In genomic region chr17:81711814-81712467, GRCh38 we compare ENCODE assay signal across 8 cellular contexts. TPM values are rescaled to one million over a fixed set of nuclear protein-coding genes. Genes with fewer than 3 reads are reported as not detected.
DNase-seq lines count a peak whose midpoint lies in the region; ATAC-seq, FAIRE-seq and TF ChIP-seq lines count a peak whose summit lies in the region.

Gene SLC25A10, plus strand, starts transcription at chr17:81712284. Its CDS starts 143 bp downstream, at chr17:81712427.

- peak within 1 kb of the TSS; percentile 54 to 60 for H3K4me3 ChIP-seq in foreskin fibroblast (ENCODE audit: low read depth in 1 of 2, low read length in 2 of 2)

- peak; percentile 55 for ATAC-seq in GM21529 (IDR thresholded peaks at IDR 0.05; ENCODE audit: unreplicated experiment)

- DNase-seq in D721Med (ENCODE audit: insufficient read length, low spot score): peak; percentile 86
- DNase-seq in Kasumi-1 (lab: John Stamatoyannopoulos, UW): peak; percentile 73 to 80
- DNase-seq in SHP77 (lab: John Stamatoyannopoulos, UW): peak; percentile 89 to 96
- peak; percentile 75 for DNase-seq in activated effector memory CD4-positive, alpha-beta T cell treated with Interleukin-2 at 50 U/mL for 16 hours
- peak; percentile 75 to 90 for DNase-seq in foreskin fibroblast
- DNase-seq in neural crest cell (ENCODE audit: low read depth, low spot score): peak; percentile 63

- no peak for FAIRE-seq in D721Med (lab: Jason Lieb, UNC)

- H3K4me3 Mint-ChIP-seq in neural crest cell: peak within 1 kb of the TSS; percentile 97
- H3K4me3 Mint-ChIP-seq in stimulated activated naive CD8-positive, alpha-beta T cell treated with anti-CD3 and anti-CD28 coated beads, Interleukin-15, Interleukin-2, amounts not matched to agents 100 ng/mL and 50 ng/mL, for 24 hours: peak within 1 kb of the TSS; percentile 94

- H3K27ac Mint-ChIP-seq in neural crest cell (ENCODE audit: unreplicated experiment): peak within 1 kb of the TSS; percentile 93
- peak within 1 kb of the TSS; percentile 87 for H3K27ac Mint-ChIP-seq in stimulated activated naive CD8-positive, alpha-beta T cell treated with anti-CD3 and anti-CD28 coated beads, Interleukin-15, Interleukin-2, amounts not matched to agents 100 ng/mL and 50 ng/mL, for 24 hours

- peaks cover 19% of the 10 kb centered on the region for H3K4me1 Mint-ChIP-seq in neural crest cell
- peaks cover 30% of the 10 kb centered on the region for H3K4me1 Mint-ChIP-seq in stimulated activated naive CD8-positive, alpha-beta T cell treated with anti-CD3 and anti-CD28 coated beads, Interleukin-15, Interleukin-2, amounts not matched to agents 100 ng/mL and 50 ng/mL, for 24 hours (ENCODE audit: low read depth)

- H3K9me3 Mint-ChIP-seq in neural crest cell: no peaks in the 10 kb centered on the region
- H3K9me3 Mint-ChIP-seq in stimulated activated naive CD8-positive, alpha-beta T cell treated with anti-CD3 and anti-CD28 coated beads, Interleukin-15, Interleukin-2, amounts not matched to agents 100 ng/mL and 50 ng/mL, for 24 hours: no peaks in the 10 kb centered on the region

- H3K27me3 Mint-ChIP-seq in neural crest cell (ENCODE audit: low read depth): peaks cover 31% of the 10 kb centered on the region
- no peaks in the 10 kb centered on the region for H3K27me3 Mint-ChIP-seq in stimulated activated naive CD8-positive, alpha-beta T cell treated with anti-CD3 and anti-CD28 coated beads, Interleukin-15, Interleukin-2, amounts not matched to agents 100 ng/mL and 50 ng/mL, for 24 hours

- no peak for TF ChIP-seq CTCF in D721Med (IDR thresholded peaks at IDR 0.05; ENCODE audit: insufficient read depth, missing control alignments)
- TF ChIP-seq CTCF in foreskin fibroblast (IDR thresholded peaks at IDR 0.05; ENCODE audit: low read depth, low read length): no peak
- TF ChIP-seq CTCF in neural crest cell (conservative IDR thresholded peaks at IDR 0.05): no peak

- H3K36me3 Mint-ChIP-seq in neural crest cell (ENCODE audit: low read depth): peaks cover 9% of the 10 kb centered on the region
- H3K36me3 Mint-ChIP-seq in stimulated activated naive CD8-positive, alpha-beta T cell treated with anti-CD3 and anti-CD28 coated beads, Interleukin-15, Interleukin-2, amounts not matched to agents 100 ng/mL and 50 ng/mL, for 24 hours (ENCODE audit: low read depth): peaks cover 10% of the 10 kb centered on the region

RNA-seq across cellular contexts. Expression of gene SLC25A10, which starts in this region (rescaled TPM):
- 27.1 and 28.8 TPM in 2 replicates for total RNA-seq in neural crest cell

Comparison
In these comparisons a context has a peak if more than half of its experiments do, and no peak if none do; other contexts are left out.
1. Peak in every context shown above with its lines: DNase-seq, ATAC-seq and H3K4me3 ChIP-seq.